ENCODE assay signal across 1 cellular context in the genomic region with DNA sequence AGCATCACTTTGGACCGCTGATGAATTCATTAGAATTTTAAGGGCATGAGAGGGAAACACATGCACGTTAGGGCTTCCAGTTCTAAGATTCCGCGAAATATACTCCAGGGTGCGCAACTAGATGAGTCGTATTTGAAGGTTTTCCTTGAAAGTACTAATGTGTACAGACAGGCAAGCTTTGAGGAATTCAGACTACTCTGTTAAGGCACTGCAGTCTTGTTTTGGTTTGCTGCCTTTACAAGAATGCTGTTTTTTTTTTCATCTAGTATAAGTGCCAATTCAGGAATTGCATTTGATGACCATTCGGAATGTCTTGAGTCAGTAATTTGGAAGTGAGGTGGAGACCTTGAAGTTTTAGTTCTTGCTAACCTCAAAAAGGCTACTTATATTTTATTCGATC.
TF ChIP-seq lines count a peak whose summit lies in the region.

No MANE protein-coding gene starts in this region.

TF ChIP-seq in IMR-90, 13 proteins besides CTCF, POLR2A, EP300 and RAD21:
- TF ChIP-seq MXI1 (IDR thresholded peaks at IDR 0.05; ENCODE audit: borderline replicate concordance, low read depth, low read length) = no peak
- no peak for TF ChIP-seq CHD1 (IDR thresholded peaks at IDR 0.05; ENCODE audit: low read depth, low read length)
- no peak for TF ChIP-seq NFE2L2 (IDR thresholded peaks at IDR 0.05; ENCODE audit: low read depth, low read length)
- TF ChIP-seq CEBPB (IDR thresholded peaks at IDR 0.05; ENCODE audit: low read depth, low read length) = no peak
- no peak for TF ChIP-seq MAFK (IDR thresholded peaks at IDR 0.05; ENCODE audit: low read depth, low read length)
- TF ChIP-seq RFX5 (IDR thresholded peaks at IDR 0.05; ENCODE audit: low read depth, low read length) = no peak
- TF ChIP-seq BHLHE40 (IDR thresholded peaks at IDR 0.05; ENCODE audit: low read depth, low read length) = no peak
- TF ChIP-seq RCOR1 (IDR thresholded peaks at IDR 0.05; ENCODE audit: insufficient replicate concordance, low read length) = no peak
- TF ChIP-seq, protein P1, sequence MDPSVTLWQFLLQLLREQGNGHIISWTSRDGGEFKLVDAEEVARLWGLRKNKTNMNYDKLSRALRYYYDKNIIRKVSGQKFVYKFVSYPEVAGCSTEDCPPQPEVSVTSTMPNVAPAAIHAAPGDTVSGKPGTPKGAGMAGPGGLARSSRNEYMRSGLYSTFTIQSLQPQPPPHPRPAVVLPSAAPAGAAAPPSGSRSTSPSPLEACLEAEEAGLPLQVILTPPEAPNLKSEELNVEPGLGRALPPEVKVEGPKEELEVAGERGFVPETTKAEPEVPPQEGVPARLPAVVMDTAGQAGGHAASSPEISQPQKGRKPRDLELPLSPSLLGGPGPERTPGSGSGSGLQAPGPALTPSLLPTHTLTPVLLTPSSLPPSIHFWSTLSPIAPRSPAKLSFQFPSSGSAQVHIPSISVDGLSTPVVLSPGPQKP (IDR thresholded peaks at IDR 0.05; ENCODE audit: borderline replicate concordance, low read depth, low read length) = no peak
- no peak for TF ChIP-seq FOS (IDR thresholded peaks at IDR 0.05; ENCODE audit: low read depth, low read length)
- TF ChIP-seq, protein P2, sequence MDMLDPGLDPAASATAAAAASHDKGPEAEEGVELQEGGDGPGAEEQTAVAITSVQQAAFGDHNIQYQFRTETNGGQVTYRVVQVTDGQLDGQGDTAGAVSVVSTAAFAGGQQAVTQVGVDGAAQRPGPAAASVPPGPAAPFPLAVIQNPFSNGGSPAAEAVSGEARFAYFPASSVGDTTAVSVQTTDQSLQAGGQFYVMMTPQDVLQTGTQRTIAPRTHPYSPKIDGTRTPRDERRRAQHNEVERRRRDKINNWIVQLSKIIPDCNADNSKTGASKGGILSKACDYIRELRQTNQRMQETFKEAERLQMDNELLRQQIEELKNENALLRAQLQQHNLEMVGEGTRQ (IDR thresholded peaks at IDR 0.05; ENCODE audit: low read depth, low read length) = no peak
